In the genomic region with DNA sequence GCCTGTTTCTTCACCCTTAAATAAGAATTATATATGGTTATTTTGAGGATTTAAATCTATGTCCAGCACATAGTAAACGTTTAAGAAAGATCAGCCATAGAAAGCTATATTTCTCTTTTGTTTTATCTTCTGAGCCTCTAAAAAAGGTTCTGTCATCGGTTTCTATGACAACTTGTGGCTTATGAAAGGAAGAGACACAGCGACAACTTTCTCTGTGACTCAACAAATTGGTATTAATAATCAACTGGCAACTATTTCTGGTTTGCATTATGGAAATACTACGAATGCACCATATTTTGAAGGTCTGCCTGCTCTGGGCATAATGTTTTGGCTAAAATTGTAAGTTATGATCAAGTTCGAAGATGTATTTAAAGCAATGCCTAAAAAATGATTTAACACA, we compare ENCODE assay signal across 12 cellular contexts.
DNase-seq lines count a peak whose midpoint lies in the region; ATAC-seq and TF ChIP-seq lines count a peak whose summit lies in the region.
"Had no signal": no experiment of that assay in that cellular context is flagged by ENCODE, and none has a peak within 500 bp of the region (broad histone marks: within the 10 kb centered on the region; RNA-seq: fewer than 3 reads in every experiment).

No MANE protein-coding gene starts in this region.

- no peaks in the 10 kb centered on the region for H3K4me1 Mint-ChIP-seq in activated T-cell treated with anti-CD3 and anti-CD28 coated beads, Interleukin-2, amount 50 U/mL, for 24 hours (ENCODE audit: low read depth)
- H3K4me1 Mint-ChIP-seq: B cell; central memory CD8-positive, alpha-beta T cell had no signal

- 77 to 78% methylated on average over 5 of the region's 5 CpGs for WGBS in testis, 2 donors
- 57 to 63% methylated on average over 5 of the region's 5 CpGs for WGBS in lower leg skin, 2 donors

- no peak overlapping the region for H3K27ac Mint-ChIP-seq in activated T-cell treated with anti-CD3 and anti-CD28 coated beads, Interleukin-2, amount 50 U/mL, for 24 hours
- H3K27ac Mint-ChIP-seq: B cell had no signal

- H3K27me3 Mint-ChIP-seq in activated T-cell treated with anti-CD3 and anti-CD28 coated beads, Interleukin-2, amount 50 U/mL, for 24 hours: no peaks in the 10 kb centered on the region
- H3K27me3 Mint-ChIP-seq: B cell; central memory CD8-positive, alpha-beta T cell had no signal

- no peak overlapping the region for H3K4me3 Mint-ChIP-seq in activated T-cell treated with anti-CD3 and anti-CD28 coated beads, Interleukin-2, amount 50 U/mL, for 24 hours
- H3K4me3 Mint-ChIP-seq: B cell; central memory CD8-positive, alpha-beta T cell had no signal

- no peak overlapping the region for H3K27ac ChIP-seq in testis

- H3K27me3 ChIP-seq in testis: no peaks in the 10 kb centered on the region

- H3K36me3 ChIP-seq in testis (ENCODE audit: low read depth, missing control alignments): no peaks in the 10 kb centered on the region

- DNase-seq in AG08396 (ENCODE audit: low spot score) (peak; percentile 16), amniotic epithelial cell (ENCODE audit: low read depth) (peak; percentile 11), testis (no peak), lower leg skin (ENCODE audit: low spot score in 2 of 2) (no peak), UCSD-AML1 (lab: John Stamatoyannopoulos, UW; ENCODE audit: unreplicated experiment) (no peak)
- no peak for DNase-seq in activated T-cell treated with anti-CD3 and anti-CD28 coated beads, Interleukin-2, amount 50 U/mL, for 24 hours
- DNase-seq: NCI-H1105 treated with DMSO at 0.1 percent for 48 hours, posterior cingulate gyrus had no signal

- intact Hi-C loops in testis (cut with DNase I; ENCODE audit: low total_unique reads) (no loop called here), lower leg skin (cut with DNase I; ENCODE audit: low total_unique reads) (no loop called here)

- no peak for TF ChIP-seq CTCF in testis (IDR thresholded peaks at IDR 0.05)
- no peak for TF ChIP-seq CTCF in lower leg skin (IDR thresholded peaks at IDR 0.05)

- no peak for TF ChIP-seq POLR2A in testis (IDR thresholded peaks at IDR 0.05)
- no peak for TF ChIP-seq POLR2A in lower leg skin (IDR thresholded peaks at IDR 0.05)

- no peaks in the 10 kb centered on the region for H3K9me3 Mint-ChIP-seq in activated T-cell treated with anti-CD3 and anti-CD28 coated beads, Interleukin-2, amount 50 U/mL, for 24 hours

- H3K4me3 ChIP-seq in testis: no peak overlapping the region
- H3K4me3 ChIP-seq in lower leg skin (ENCODE audit: low read depth, poor library complexity, severe bottlenecking): no peak overlapping the region

- ATAC-seq in GM19395 (IDR thresholded peaks at IDR 0.05; ENCODE audit: unreplicated experiment) (peak; percentile 93), HG02973 (IDR thresholded peaks at IDR 0.05; ENCODE audit: unreplicated experiment) (peak; percentile 96)

- no peaks in the 10 kb centered on the region for H3K9me3 ChIP-seq in testis

- no peaks in the 10 kb centered on the region for H3K36me3 Mint-ChIP-seq in activated T-cell treated with anti-CD3 and anti-CD28 coated beads, Interleukin-2, amount 50 U/mL, for 24 hours (ENCODE audit: low read depth)

- H3K4me1 ChIP-seq in testis: no peaks in the 10 kb centered on the region

Comparison
In these comparisons a context has a peak if more than half of its experiments do, and no peak if none do; other contexts are left out.
1. DNase-seq: peak in AG08396 (single experiment) and amniotic epithelial cell (single experiment); none in activated T-cell treated with anti-CD3 and anti-CD28 coated beads, Interleukin-2, amount 50 U/mL, for 24 hours (single experiment), testis (single experiment), lower leg skin (0 of 2) and UCSD-AML1 (single experiment).